In genomic region chr19:15048128-15048527, GRCh38 we compare ENCODE assay signal across 39 cellular contexts. TPM values are rescaled to one million over a fixed set of nuclear protein-coding genes. Genes with fewer than 3 reads are reported as not detected.
"Had no signal": no experiment of that assay in that cellular context is flagged by ENCODE, and none has a peak within 500 bp of the region (broad histone marks: within the 10 kb centered on the region; RNA-seq: fewer than 3 reads in every experiment).

No MANE protein-coding gene starts in this region.

- H3K36me3 Mint-ChIP-seq: activated CD4-positive, alpha-beta memory T cell treated with anti-CD3 and anti-CD28 coated beads for 36 hours; activated naive CD4-positive, alpha-beta T cell treated with anti-CD3 and anti-CD28 coated beads, Interleukin-2, amount 50 U/mL, for 72 hours; activated naive CD8-positive, alpha-beta T cell treated with anti-CD3 and anti-CD28 coated beads for 36 hours; brain; T-cell had no signal

- DNase-seq: activated B cell treated with CpG ODN at 0.5 μM for 24 hours; activated CD4-positive, alpha-beta memory T cell treated with anti-CD3 and anti-CD28 coated beads for 36 hours; activated CD4-positive, alpha-beta T cell treated with anti-CD3 and anti-CD28 coated beads for 4 hours; activated CD4-positive, alpha-beta T cell treated with anti-CD3 and anti-CD28 coated beads, Interleukin-2, amount 10 ng/mL, durations not matched to agents 24 days and 14 days; activated CD4-positive, alpha-beta T cell treated with anti-CD3 and anti-CD28 coated beads, Interleukin-2, amount 50 U/mL, for 1 hour; activated CD4-positive, alpha-beta T cell treated with anti-CD3 and anti-CD28 coated beads, Interleukin-2, amount 50 U/mL, for 4 hours; activated CD4-positive, CD25-positive, alpha-beta regulatory T cell treated with anti-CD3 and anti-CD28 coated beads, Interleukin-2, amount 50 U/mL, for 72 hours; activated CD8-positive, alpha-beta memory T cell treated with anti-CD3 and anti-CD28 coated beads, Interleukin-2, amount 50 U/mL, for 4 hours; activated CD8-positive, alpha-beta T cell treated with anti-CD3 and anti-CD28 coated beads for 36 hours; activated effector memory CD4-positive, alpha-beta T cell treated with anti-CD3 and anti-CD28 coated beads, Interleukin-2, amount 50 U/mL, for 16 hours; activated gamma-delta T cell treated with Interleukin-2 at 50 U/mL for 16 hours; activated naive CD4-positive, alpha-beta T cell; activated naive CD4-positive, alpha-beta T cell treated with anti-CD3 and anti-CD28 coated beads for 36 hours; activated naive CD4-positive, alpha-beta T cell treated with anti-CD3 and anti-CD28 coated beads, Interleukin-2, amount 50 U/mL, for 16 hours; activated naive CD8-positive, alpha-beta T cell treated with anti-CD3 and anti-CD28 coated beads for 36 hours; activated T-cell treated with anti-CD3 and anti-CD28 coated beads for 4 hours; activated T-cell treated with anti-CD3 and anti-CD28 coated beads, Interleukin-2, amount 50 U/mL, for 1 hour; activated T-cell treated with anti-CD3 and anti-CD28 coated beads, Interleukin-2, amount 50 U/mL, for 4 hours; activated T-cell treated with anti-CD3 and anti-CD28 coated beads, Interleukin-2, amount 50 U/mL, for 72 hours; adrenal gland; amygdala; anterior cingulate cortex; cerebellar nuclear complex; T-cell; T-helper 17 cell; T-helper 9 cell had no signal

- H3K9me3 Mint-ChIP-seq: activated B cell treated with CpG ODN at 0.5 μM for 24 hours; activated CD4-positive, alpha-beta memory T cell treated with anti-CD3 and anti-CD28 coated beads for 36 hours; activated CD4-positive, alpha-beta T cell treated with anti-CD3 and anti-CD28 coated beads, Interleukin-2, amount 10 ng/mL, durations not matched to agents 24 days and 14 days; activated CD8-positive, alpha-beta T cell treated with anti-CD3 and anti-CD28 coated beads for 36 hours; activated naive CD4-positive, alpha-beta T cell treated with anti-CD3 and anti-CD28 coated beads for 36 hours; activated naive CD8-positive, alpha-beta T cell treated with anti-CD3 and anti-CD28 coated beads for 36 hours; activated T-cell treated with anti-CD3 and anti-CD28 coated beads, Interleukin-2, amount 50 U/mL, for 4 hours; activated T-helper 1 cell treated with anti-CD3 and anti-CD28 coated beads, Interleukin-12 subunit alpha, Interleukin-12 subunit beta, Interleukin-2, Interleukin-4 antibody, amounts not matched to agents 30 ng/mL and 10 ng/mL and 1 ng/mL, durations not matched to agents 14 hours and 24 hours and 36 hours; activated T-helper 17 cell treated with anti-CD3 and anti-CD28 coated beads, Interleukin-2, amount 50 U/mL, for 72 hours; central memory CD8-positive, alpha-beta T cell; T-cell had no signal

- H3K4me3 Mint-ChIP-seq: activated B cell treated with CpG ODN at 0.5 μM for 24 hours; activated CD4-positive, alpha-beta memory T cell treated with anti-CD3 and anti-CD28 coated beads for 36 hours; activated CD4-positive, alpha-beta T cell treated with anti-CD3 and anti-CD28 coated beads, Interleukin-2, amount 10 ng/mL, durations not matched to agents 24 days and 14 days; activated CD8-positive, alpha-beta T cell treated with anti-CD3 and anti-CD28 coated beads for 36 hours; activated naive CD4-positive, alpha-beta T cell treated with anti-CD3 and anti-CD28 coated beads for 36 hours; activated naive CD8-positive, alpha-beta T cell treated with anti-CD3 and anti-CD28 coated beads for 36 hours; activated T-cell treated with anti-CD3 and anti-CD28 coated beads, Interleukin-2, amount 50 U/mL, for 4 hours; activated T-cell treated with anti-CD3 and anti-CD28 coated beads, Interleukin-2, amount 50 U/mL, for 72 hours; activated T-helper 1 cell treated with anti-CD3 and anti-CD28 coated beads, Interleukin-12 subunit alpha, Interleukin-12 subunit beta, Interleukin-2, Interleukin-4 antibody, amounts not matched to agents 30 ng/mL and 10 ng/mL and 1 ng/mL, durations not matched to agents 14 hours and 24 hours and 36 hours; activated T-helper 17 cell treated with anti-CD3 and anti-CD28 coated beads, Interleukin-2, amount 50 U/mL, for 72 hours; brain; central memory CD8-positive, alpha-beta T cell; T-cell; T-helper 17 cell had no signal

- H3K9me3 ChIP-seq: adrenal gland, ascending aorta had no signal

- H3K27me3 Mint-ChIP-seq: activated CD4-positive, alpha-beta T cell treated with anti-CD3 and anti-CD28 coated beads, Interleukin-2, amount 10 ng/mL, durations not matched to agents 24 days and 14 days had no signal

- H3K27me3 ChIP-seq: adrenal gland, ascending aorta, cardiac muscle cell had no signal

- FAIRE-seq: bronchial epithelial cell, TTC549 had no signal

- H3K4me3 ChIP-seq: adrenal gland, ascending aorta, cardiac muscle cell had no signal

- H3K27ac Mint-ChIP-seq: activated B cell treated with CpG ODN at 0.5 μM for 24 hours; activated CD4-positive, alpha-beta memory T cell treated with anti-CD3 and anti-CD28 coated beads for 36 hours; activated CD4-positive, alpha-beta T cell treated with anti-CD3 and anti-CD28 coated beads, Interleukin-2, amount 10 ng/mL, durations not matched to agents 24 days and 14 days; activated CD8-positive, alpha-beta T cell treated with anti-CD3 and anti-CD28 coated beads for 36 hours; activated naive CD4-positive, alpha-beta T cell treated with anti-CD3 and anti-CD28 coated beads for 36 hours; activated naive CD4-positive, alpha-beta T cell treated with anti-CD3 and anti-CD28 coated beads, Interleukin-2, amount 50 U/mL, for 72 hours; activated naive CD8-positive, alpha-beta T cell treated with anti-CD3 and anti-CD28 coated beads for 36 hours; activated T-cell treated with anti-CD3 and anti-CD28 coated beads, Interleukin-2, amount 50 U/mL, for 72 hours; activated T-helper 1 cell treated with anti-CD3 and anti-CD28 coated beads, Interleukin-12 subunit alpha, Interleukin-12 subunit beta, Interleukin-2, Interleukin-4 antibody, amounts not matched to agents 30 ng/mL and 10 ng/mL and 1 ng/mL, durations not matched to agents 14 hours and 24 hours and 36 hours; activated T-helper 17 cell treated with anti-CD3 and anti-CD28 coated beads, Interleukin-2, amount 50 U/mL, for 72 hours; brain; T-cell; T-helper 17 cell had no signal

- H3K36me3 ChIP-seq: adrenal gland, ascending aorta, cardiac muscle cell had no signal

- ATAC-seq: activated CD8-positive, alpha-beta T cell treated with anti-CD3 and anti-CD28 coated beads for 36 hours; activated naive CD4-positive, alpha-beta T cell treated with anti-CD3 and anti-CD28 coated beads, Interleukin-2, amount 50 U/mL, for 72 hours; activated T-cell treated with anti-CD3 and anti-CD28 coated beads, Interleukin-2, amount 50 U/mL, for 4 hours; activated T-cell treated with anti-CD3 and anti-CD28 coated beads, Interleukin-2, amount 50 U/mL, for 72 hours; activated T-helper 17 cell treated with anti-CD3 and anti-CD28 coated beads, Interleukin-2, amount 50 U/mL, for 72 hours; T-cell; T-helper 17 cell had no signal

- H3K4me1 Mint-ChIP-seq: activated B cell treated with CpG ODN at 0.5 μM for 24 hours; activated CD4-positive, alpha-beta T cell treated with anti-CD3 and anti-CD28 coated beads, Interleukin-2, amount 10 ng/mL, durations not matched to agents 24 days and 14 days; activated naive CD8-positive, alpha-beta T cell treated with anti-CD3 and anti-CD28 coated beads for 36 hours; activated T-helper 17 cell treated with anti-CD3 and anti-CD28 coated beads, Interleukin-2, amount 50 U/mL, for 72 hours; brain; central memory CD8-positive, alpha-beta T cell; T-cell; T-helper 17 cell had no signal

- H3K4me1 ChIP-seq: adrenal gland, ascending aorta had no signal

- H3K27ac ChIP-seq: adrenal gland, ascending aorta, cardiac muscle cell, VCaP had no signal

RNA-seq across cellular contexts. Expression of gene CASP14, which starts 1.2 kb away (rescaled TPM):
- total RNA-seq: activated B cell treated with CpG ODN at 0.5 μM for 24 hours; activated CD4-positive, alpha-beta memory T cell treated with anti-CD3 and anti-CD28 coated beads for 36 hours; activated CD4-positive, alpha-beta T cell treated with anti-CD3 and anti-CD28 coated beads, Interleukin-2, amount 10 ng/mL, durations not matched to agents 24 days and 14 days; activated CD8-positive, alpha-beta memory T cell treated with anti-CD3 and anti-CD28 coated beads for 36 hours; activated CD8-positive, alpha-beta T cell treated with anti-CD3 and anti-CD28 coated beads for 36 hours; activated naive CD4-positive, alpha-beta T cell treated with anti-CD3 and anti-CD28 coated beads for 36 hours; activated naive CD4-positive, alpha-beta T cell treated with anti-CD3 and anti-CD28 coated beads, Interleukin-2, amount 50 U/mL, for 72 hours; activated naive CD8-positive, alpha-beta T cell treated with anti-CD3 and anti-CD28 coated beads for 36 hours; activated T-cell treated with anti-CD3 and anti-CD28 coated beads, Interleukin-2, amount 50 U/mL, for 4 hours; activated T-cell treated with anti-CD3 and anti-CD28 coated beads, Interleukin-2, amount 50 U/mL, for 72 hours; activated T-helper 1 cell treated with anti-CD3 and anti-CD28 coated beads, Interleukin-12 subunit alpha, Interleukin-12 subunit beta, Interleukin-2, Interleukin-4 antibody, amounts not matched to agents 30 ng/mL and 10 ng/mL and 1 ng/mL, durations not matched to agents 14 hours and 24 hours and 36 hours; activated T-helper 17 cell treated with anti-CD3 and anti-CD28 coated beads, Interleukin-2, amount 50 U/mL, for 72 hours; adrenal gland; ascending aorta; bronchial epithelial cell; cardiac muscle cell; T-cell; T-helper 1 cell treated with Interleukin-12 subunit alpha and Interleukin-12 subunit beta and Interleukin-4 antibody, amounts not matched to agents 30 ng/mL and 1 ng/mL, for 36 hours; T-helper 17 cell; T-helper 2 cell treated with Interferon-gamma antibody and Interleukin-4, amounts not matched to agents 100 ng/mL and 5 ng/mL, for 36 hours had no signal
- polyA plus RNA-seq: adrenal gland, cardiac muscle cell had no signal

RNA-seq across cellular contexts. Expression of gene OR1I1, which starts 33.9 kb away (rescaled TPM):
- total RNA-seq: activated B cell treated with CpG ODN at 0.5 μM for 24 hours; activated CD4-positive, alpha-beta memory T cell treated with anti-CD3 and anti-CD28 coated beads for 36 hours; activated CD4-positive, alpha-beta T cell treated with anti-CD3 and anti-CD28 coated beads, Interleukin-2, amount 10 ng/mL, durations not matched to agents 24 days and 14 days; activated CD8-positive, alpha-beta memory T cell treated with anti-CD3 and anti-CD28 coated beads for 36 hours; activated CD8-positive, alpha-beta T cell treated with anti-CD3 and anti-CD28 coated beads for 36 hours; activated naive CD4-positive, alpha-beta T cell treated with anti-CD3 and anti-CD28 coated beads for 36 hours; activated naive CD4-positive, alpha-beta T cell treated with anti-CD3 and anti-CD28 coated beads, Interleukin-2, amount 50 U/mL, for 72 hours; activated naive CD8-positive, alpha-beta T cell treated with anti-CD3 and anti-CD28 coated beads for 36 hours; activated T-cell treated with anti-CD3 and anti-CD28 coated beads, Interleukin-2, amount 50 U/mL, for 4 hours; activated T-cell treated with anti-CD3 and anti-CD28 coated beads, Interleukin-2, amount 50 U/mL, for 72 hours; activated T-helper 1 cell treated with anti-CD3 and anti-CD28 coated beads, Interleukin-12 subunit alpha, Interleukin-12 subunit beta, Interleukin-2, Interleukin-4 antibody, amounts not matched to agents 30 ng/mL and 10 ng/mL and 1 ng/mL, durations not matched to agents 14 hours and 24 hours and 36 hours; activated T-helper 17 cell treated with anti-CD3 and anti-CD28 coated beads, Interleukin-2, amount 50 U/mL, for 72 hours; adrenal gland; ascending aorta; bronchial epithelial cell; cardiac muscle cell; T-cell; T-helper 1 cell treated with Interleukin-12 subunit alpha and Interleukin-12 subunit beta and Interleukin-4 antibody, amounts not matched to agents 30 ng/mL and 1 ng/mL, for 36 hours; T-helper 17 cell; T-helper 2 cell treated with Interferon-gamma antibody and Interleukin-4, amounts not matched to agents 100 ng/mL and 5 ng/mL, for 36 hours had no signal
- polyA plus RNA-seq: adrenal gland, cardiac muscle cell had no signal

RNA-seq across cellular contexts. Expression of gene SYDE1, which starts 59.1 kb away (rescaled TPM):
- total RNA-seq: activated B cell treated with CpG ODN at 0.5 μM for 24 hours had no signal
